In the genomic region with DNA sequence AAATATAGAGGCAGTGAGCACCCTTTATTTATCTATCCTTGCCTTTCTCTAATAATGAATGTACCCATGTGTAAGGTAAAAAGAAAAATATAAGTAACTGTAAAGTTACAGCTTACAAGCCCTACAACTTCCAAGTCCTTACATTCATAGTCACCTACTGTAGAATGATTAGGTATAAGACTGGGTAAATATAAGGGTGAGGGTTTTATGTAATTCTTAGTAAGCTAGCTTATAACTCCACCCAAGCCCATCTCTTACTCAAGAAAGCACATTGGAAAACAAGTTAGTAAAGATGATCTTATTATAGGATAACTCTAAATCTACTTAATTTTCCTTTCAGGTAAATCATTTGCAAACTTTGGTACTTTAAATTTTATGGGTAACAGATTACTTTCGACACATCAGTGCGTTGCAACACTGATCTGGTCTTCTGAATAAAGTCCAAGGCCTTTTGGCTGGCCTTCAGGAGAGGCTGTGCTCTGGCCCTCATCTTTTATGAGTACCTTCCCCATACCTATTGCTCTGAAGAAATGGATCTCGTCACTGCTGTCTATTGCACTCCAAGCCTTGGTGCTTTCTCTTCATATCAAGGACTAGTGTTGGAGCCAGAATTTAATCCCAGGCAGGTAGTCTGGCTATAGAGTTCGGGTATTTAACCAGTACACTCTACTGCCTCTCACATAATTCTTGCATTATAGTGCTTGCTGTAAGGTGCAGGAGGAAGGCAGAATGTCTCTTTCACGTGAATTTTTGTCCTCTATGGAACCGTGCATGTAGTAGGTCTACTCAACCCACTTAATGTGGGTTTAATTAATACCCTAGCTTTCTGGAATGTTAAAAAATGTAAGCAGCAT, we compare ENCODE assay signal across 2 cellular contexts.
TF ChIP-seq lines count a peak whose summit lies in the region.

No MANE protein-coding gene starts in this region.

TF ChIP-seq in liver, 16 proteins besides CTCF, POLR2A, EP300 and RAD21 (continued from another document):
- no peak for TF ChIP-seq TAF1 (conservative IDR thresholded peaks at IDR 0.05)

TF ChIP-seq in HepG2, 621 proteins besides CTCF, POLR2A, EP300 and RAD21 (continued from another document):
- no peak for TF ChIP-seq SETDB1 (CRISPR knock-in tag; IDR thresholded peaks at IDR 0.05; ENCODE audit: borderline replicate concordance)
- TF ChIP-seq, protein P1, sequence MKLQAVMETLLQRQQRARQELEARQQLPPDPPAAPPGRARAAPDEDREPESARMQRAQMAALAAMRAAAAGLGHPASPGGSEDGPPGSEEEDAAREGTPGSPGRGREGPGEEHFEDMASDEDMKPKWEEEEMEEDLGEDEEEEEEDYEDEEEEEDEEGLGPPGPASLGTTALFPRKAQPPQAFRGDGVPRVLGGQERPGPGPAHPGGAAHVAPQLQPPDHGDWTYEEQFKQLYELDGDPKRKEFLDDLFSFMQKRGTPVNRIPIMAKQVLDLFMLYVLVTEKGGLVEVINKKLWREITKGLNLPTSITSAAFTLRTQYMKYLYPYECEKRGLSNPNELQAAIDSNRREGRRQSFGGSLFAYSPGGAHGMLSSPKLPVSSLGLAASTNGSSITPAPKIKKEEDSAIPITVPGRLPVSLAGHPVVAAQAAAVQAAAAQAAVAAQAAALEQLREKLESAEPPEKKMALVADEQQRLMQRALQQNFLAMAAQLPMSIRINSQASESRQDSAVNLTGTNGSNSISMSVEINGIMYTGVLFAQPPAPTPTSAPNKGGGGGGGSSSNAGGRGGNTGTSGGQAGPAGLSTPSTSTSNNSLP (IDR thresholded peaks at IDR 0.05; ENCODE audit: low read depth, low read length) = no peak
- no peak for TF ChIP-seq TOPORS (CRISPR knock-in tag; IDR thresholded peaks at IDR 0.05)
- no peak for TF ChIP-seq JARID2 (CRISPR knock-in tag; IDR thresholded peaks at IDR 0.05; ENCODE audit: insufficient replicate concordance)
- TF ChIP-seq ZFP36 (IDR thresholded peaks at IDR 0.05; ENCODE audit: borderline replicate concordance, low read depth, low read length, partially characterized antibody) = no peak
- no peak for TF ChIP-seq GATAD1 (CRISPR knock-in tag; IDR thresholded peaks at IDR 0.05)
- TF ChIP-seq ZNF720 (CRISPR knock-in tag; IDR thresholded peaks at IDR 0.05) = no peak
- TF ChIP-seq, protein P2, sequence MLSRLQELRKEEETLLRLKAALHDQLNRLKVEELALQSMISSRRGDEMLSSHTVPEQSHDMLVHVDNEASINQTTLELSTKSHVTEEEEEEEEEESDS (CRISPR knock-in tag; IDR thresholded peaks at IDR 0.05; ENCODE audit: borderline replicate concordance) = no peak
- TF ChIP-seq ZNF431 (CRISPR knock-in tag; IDR thresholded peaks at IDR 0.05; ENCODE audit: borderline replicate concordance, low read depth) = no peak
- TF ChIP-seq ZNF839 (CRISPR knock-in tag; IDR thresholded peaks at IDR 0.05; ENCODE audit: borderline replicate concordance) = no peak
TF ChIP-seq in HepG2: peak in this region for 0.
